In genomic region chr10:125982256-125982948, GRCh38 we compare ENCODE assay signal across 8 cellular contexts.
A peak's percentile ranks its signal among the peaks of the same experiment; 100 is the strongest.
DNase-seq lines count a peak whose midpoint lies in the region; ATAC-seq and TF ChIP-seq lines count a peak whose summit lies in the region.

No MANE protein-coding gene starts in this region.

- no peak overlapping the region for H3K4me3 Mint-ChIP-seq in CD4-positive, CD25-positive, alpha-beta regulatory T cell
- no peak overlapping the region for H3K4me3 Mint-ChIP-seq in activated naive CD8-positive, alpha-beta T cell treated with anti-CD3 and anti-CD28 coated beads, Interleukin-2, amount 10 ng/mL, durations not matched to agents 7 days and 5 days
- H3K4me3 Mint-ChIP-seq in progenitor cell of endocrine pancreas (ENCODE audit: low read depth) = no peak overlapping the region

- no peaks in the 10 kb centered on the region for H3K27me3 Mint-ChIP-seq in CD4-positive, CD25-positive, alpha-beta regulatory T cell
- no peaks in the 10 kb centered on the region for H3K27me3 Mint-ChIP-seq in activated naive CD8-positive, alpha-beta T cell treated with anti-CD3 and anti-CD28 coated beads, Interleukin-2, amount 10 ng/mL, durations not matched to agents 7 days and 5 days
- peaks cover 22% of the 10 kb centered on the region for H3K27me3 Mint-ChIP-seq in progenitor cell of endocrine pancreas

- H3K36me3 ChIP-seq in CD4-positive, CD25-positive, alpha-beta regulatory T cell (ENCODE audit: control insufficient read depth, insufficient read depth, low read length) = no peaks in the 10 kb centered on the region

- POLR2A ChIA-PET in activated naive CD8-positive, alpha-beta T cell treated with anti-CD3 and anti-CD28 coated beads, Interleukin-2, amount 10 ng/mL, durations not matched to agents 7 days and 5 days (lab: Charles Lee) = no interaction called here

- H3K36me3 Mint-ChIP-seq in CD4-positive, CD25-positive, alpha-beta regulatory T cell = no peaks in the 10 kb centered on the region
- H3K36me3 Mint-ChIP-seq in activated naive CD8-positive, alpha-beta T cell treated with anti-CD3 and anti-CD28 coated beads, Interleukin-2, amount 10 ng/mL, durations not matched to agents 7 days and 5 days = no peaks in the 10 kb centered on the region
- H3K36me3 Mint-ChIP-seq in progenitor cell of endocrine pancreas (ENCODE audit: insufficient read depth) = no peaks in the 10 kb centered on the region

- peaks cover 3 to 19% (median 9%) of the 10 kb centered on the region in 4 donors for H3K4me1 Mint-ChIP-seq in CD4-positive, CD25-positive, alpha-beta regulatory T cell
- H3K4me1 Mint-ChIP-seq in activated naive CD8-positive, alpha-beta T cell treated with anti-CD3 and anti-CD28 coated beads, Interleukin-2, amount 10 ng/mL, durations not matched to agents 7 days and 5 days = no peaks in the 10 kb centered on the region
- H3K4me1 Mint-ChIP-seq in progenitor cell of endocrine pancreas (ENCODE audit: low read depth) = peaks cover 4% of the 10 kb centered on the region

- intact Hi-C loops in head of caudate nucleus (cut with DNase I) = loop anchor here (5.0 to 10.0 kb wide), 2 partner anchors 322 to 405 kb away; partner anchors contain the start of gene ADAM12

- H3K9me3 ChIP-seq in CD4-positive, CD25-positive, alpha-beta regulatory T cell (ENCODE audit: control insufficient read depth in 2 of 2, low read length in 2 of 2) = no peaks in the 10 kb centered on the region

- H3K9me3 Mint-ChIP-seq in CD4-positive, CD25-positive, alpha-beta regulatory T cell = peaks cover 0 to 3% (median 0%) of the 10 kb centered on the region in 7 donors
- no peaks in the 10 kb centered on the region for H3K9me3 Mint-ChIP-seq in activated naive CD8-positive, alpha-beta T cell treated with anti-CD3 and anti-CD28 coated beads, Interleukin-2, amount 10 ng/mL, durations not matched to agents 7 days and 5 days
- no peaks in the 10 kb centered on the region for H3K9me3 Mint-ChIP-seq in progenitor cell of endocrine pancreas (ENCODE audit: low read depth)

- no peak overlapping the region for H3K27ac ChIP-seq in CD4-positive, CD25-positive, alpha-beta regulatory T cell (ENCODE audit: insufficient read depth, low read length, poor library complexity, severe bottlenecking)

- peak overlapping the region in 1 of 3 donors; percentile 17 for H3K27ac Mint-ChIP-seq in CD4-positive, CD25-positive, alpha-beta regulatory T cell
- no peak overlapping the region for H3K27ac Mint-ChIP-seq in activated naive CD8-positive, alpha-beta T cell treated with anti-CD3 and anti-CD28 coated beads, Interleukin-2, amount 10 ng/mL, durations not matched to agents 7 days and 5 days
- no peak overlapping the region for H3K27ac Mint-ChIP-seq in progenitor cell of endocrine pancreas

- peak; percentile 61 to 82 for ATAC-seq in CD4-positive, CD25-positive, alpha-beta regulatory T cell (ENCODE audit: low read depth in 2 of 2)
- ATAC-seq in GM18511 (IDR thresholded peaks at IDR 0.05; ENCODE audit: unreplicated experiment) (peak; percentile 81), HG02973 (IDR thresholded peaks at IDR 0.05; ENCODE audit: unreplicated experiment) (peak; percentile 63)
- ATAC-seq in activated naive CD8-positive, alpha-beta T cell treated with anti-CD3 and anti-CD28 coated beads, Interleukin-2, amount 10 ng/mL, durations not matched to agents 7 days and 5 days (ENCODE audit: low read depth) = peak; percentile 33

- peak; percentile 80 for TF ChIP-seq CTCF in progenitor cell of endocrine pancreas (IDR thresholded peaks at IDR 0.05; ENCODE audit: unreplicated experiment)

- DNase-seq in CD4-positive, CD25-positive, alpha-beta regulatory T cell = peak in 2 of 3 donors; percentile 65 to 72
- DNase-seq in NCI-H2171 (lab: John Stamatoyannopoulos, UW) (peak; percentile 72), head of caudate nucleus (peak in 31 of 42 donors; percentile 7 to 82 (median 42)), progenitor cell of endocrine pancreas (ENCODE audit: low spot score, unreplicated experiment) (no peak), T-helper 9 cell (no peak)
- DNase-seq in activated naive CD8-positive, alpha-beta T cell treated with anti-CD3 and anti-CD28 coated beads, Interleukin-2, amount 10 ng/mL, durations not matched to agents 7 days and 5 days = no peak

- H3K4me3 ChIP-seq in CD4-positive, CD25-positive, alpha-beta regulatory T cell (ENCODE audit: low read depth, low read length) = peak overlapping the region; percentile 19

- H3K27me3 ChIP-seq in CD4-positive, CD25-positive, alpha-beta regulatory T cell (ENCODE audit: control insufficient read depth, insufficient read depth, low read length) = no peaks in the 10 kb centered on the region

- no peaks in the 10 kb centered on the region for H3K4me1 ChIP-seq in CD4-positive, CD25-positive, alpha-beta regulatory T cell (ENCODE audit: control insufficient read depth, insufficient read depth, low read length, poor library complexity, severe bottlenecking)

Comparison
In these comparisons a context has a peak if more than half of its experiments do, and no peak if none do; other contexts are left out.
1. DNase-seq: peak in CD4-positive, CD25-positive, alpha-beta regulatory T cell (2 of 3), NCI-H2171 (single experiment) and head of caudate nucleus (31 of 42); none in activated naive CD8-positive, alpha-beta T cell treated with anti-CD3 and anti-CD28 coated beads, Interleukin-2, amount 10 ng/mL, durations not matched to agents 7 days and 5 days (single experiment), progenitor cell of endocrine pancreas (single experiment) and T-helper 9 cell (single experiment).
2. Peak in every context shown above with its lines, with median percentiles within 50 percentile points of each other: ATAC-seq.